In the genomic region with DNA sequence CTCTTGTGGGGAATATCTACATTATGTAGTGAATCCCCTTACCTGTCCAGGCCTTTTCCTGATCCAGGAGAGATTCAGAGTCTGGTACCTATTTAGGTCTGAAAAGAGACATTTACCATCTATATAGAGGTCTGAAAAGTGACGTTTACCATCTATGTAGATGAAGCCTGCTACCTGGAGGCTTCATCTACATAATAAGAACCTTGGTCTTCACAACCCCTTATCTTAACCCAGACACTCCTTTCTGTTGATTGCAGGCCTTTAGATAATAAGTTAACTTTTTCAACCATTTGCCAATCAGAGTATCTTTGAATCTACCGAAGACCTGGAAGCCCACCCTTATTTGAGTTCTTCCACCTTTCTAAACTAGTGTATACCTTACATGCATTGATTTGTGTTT, we compare ENCODE assay signal across 22 cellular contexts.
"Had no signal": no experiment of that assay in that cellular context is flagged by ENCODE, and none has a peak within 500 bp of the region (broad histone marks: within the 10 kb centered on the region; RNA-seq: fewer than 3 reads in every experiment).

No MANE protein-coding gene starts in this region.

- H3K9ac ChIP-seq: SK-N-SH had no signal

- ATAC-seq: activated naive CD4-positive, alpha-beta T cell treated with anti-CD3 and anti-CD28 coated beads, Interleukin-2, amount 50 U/mL, for 72 hours; activated T-helper 17 cell treated with anti-CD3 and anti-CD28 coated beads, Interleukin-2, amount 50 U/mL, for 72 hours; mucosa of descending colon; right lobe of liver; stimulated activated memory B cell treated with anti-CD40 and anti-IgM and Interleukin-4, amounts not matched to agents 10 μg/mL and 1 μg/mL and 100 μg/mL, for 72 hours; T-cell had no signal

- H3K27me3 ChIP-seq: colonic mucosa, foreskin keratinocyte, pancreas, right lobe of liver, testis had no signal

- H3K4me3 ChIP-seq: colonic mucosa, mucosa of descending colon, pancreas, right lobe of liver, testis had no signal

- DNase-seq: activated CD8-positive, alpha-beta memory T cell treated with anti-CD3 and anti-CD28 coated beads for 24 hours; activated CD8-positive, alpha-beta memory T cell treated with anti-CD3 and anti-CD28 coated beads, Interleukin-2, amount 50 U/mL, for 4 hours; activated T-cell treated with anti-CD3 and anti-CD28 coated beads, Interleukin-2, amount 50 U/mL, for 24 hours; colonic mucosa; erythroblast; foreskin keratinocyte; glutamatergic neuron; hippocampal formation; mucosa of descending colon; nephron progenitor cell; pancreas; right lobe of liver; SK-N-SH; small intestine; stimulated activated CD4-positive, alpha-beta T cell treated with anti-CD3 and anti-CD28 coated beads, Interleukin-15, amount 100 ng/mL, for 24 hours; T-cell; testis had no signal

- H3K27ac ChIP-seq: colonic mucosa, foreskin keratinocyte, right lobe of liver, testis had no signal

- H3K4me1 Mint-ChIP-seq: activated T-helper 17 cell treated with anti-CD3 and anti-CD28 coated beads, Interleukin-2, amount 50 U/mL, for 72 hours; memory B cell; stimulated activated memory B cell treated with anti-CD40 and anti-IgM and Interleukin-4, amounts not matched to agents 10 μg/mL and 1 μg/mL and 100 μg/mL, for 72 hours; T-cell had no signal

- H3K36me3 Mint-ChIP-seq: activated naive CD4-positive, alpha-beta T cell treated with anti-CD3 and anti-CD28 coated beads, Interleukin-2, amount 50 U/mL, for 72 hours; memory B cell had no signal

- H3K4me1 ChIP-seq: colonic mucosa, foreskin keratinocyte, testis had no signal

- H3K36me3 ChIP-seq: colonic mucosa had no signal

- H3K27me3 Mint-ChIP-seq: activated T-cell treated with anti-CD3 and anti-CD28 coated beads, Interleukin-2, amount 50 U/mL, for 24 hours; activated T-helper 17 cell treated with anti-CD3 and anti-CD28 coated beads, Interleukin-2, amount 50 U/mL, for 72 hours; stimulated activated memory B cell treated with anti-CD40 and anti-IgM and Interleukin-4, amounts not matched to agents 10 μg/mL and 1 μg/mL and 100 μg/mL, for 72 hours; T-cell had no signal

- H3K4me2 ChIP-seq: SK-N-SH had no signal

- H3K27ac Mint-ChIP-seq: activated naive CD4-positive, alpha-beta T cell treated with anti-CD3 and anti-CD28 coated beads, Interleukin-2, amount 50 U/mL, for 72 hours; activated T-cell treated with anti-CD3 and anti-CD28 coated beads, Interleukin-2, amount 50 U/mL, for 24 hours; activated T-helper 17 cell treated with anti-CD3 and anti-CD28 coated beads, Interleukin-2, amount 50 U/mL, for 72 hours; memory B cell; nephron progenitor cell; stimulated activated memory B cell treated with anti-CD40 and anti-IgM and Interleukin-4, amounts not matched to agents 10 μg/mL and 1 μg/mL and 100 μg/mL, for 72 hours; T-cell; T-helper 2 cell treated with Interferon-gamma antibody and Interleukin-4, amounts not matched to agents 5 μg/mL and 100 μg/mL, for 36 hours had no signal

- H3K4me3 Mint-ChIP-seq: activated T-cell treated with anti-CD3 and anti-CD28 coated beads, Interleukin-2, amount 50 U/mL, for 24 hours; activated T-helper 17 cell treated with anti-CD3 and anti-CD28 coated beads, Interleukin-2, amount 50 U/mL, for 72 hours; memory B cell; nephron progenitor cell; stimulated activated memory B cell treated with anti-CD40 and anti-IgM and Interleukin-4, amounts not matched to agents 10 μg/mL and 1 μg/mL and 100 μg/mL, for 72 hours; T-cell; T-helper 2 cell treated with Interferon-gamma antibody and Interleukin-4, amounts not matched to agents 5 μg/mL and 100 μg/mL, for 36 hours had no signal

- H3K9me3 Mint-ChIP-seq: activated naive CD4-positive, alpha-beta T cell treated with anti-CD3 and anti-CD28 coated beads, Interleukin-2, amount 50 U/mL, for 72 hours; activated T-cell treated with anti-CD3 and anti-CD28 coated beads, Interleukin-2, amount 50 U/mL, for 24 hours; activated T-helper 17 cell treated with anti-CD3 and anti-CD28 coated beads, Interleukin-2, amount 50 U/mL, for 72 hours; memory B cell; nephron progenitor cell; stimulated activated memory B cell treated with anti-CD40 and anti-IgM and Interleukin-4, amounts not matched to agents 10 μg/mL and 1 μg/mL and 100 μg/mL, for 72 hours; T-cell; T-helper 2 cell treated with Interferon-gamma antibody and Interleukin-4, amounts not matched to agents 5 μg/mL and 100 μg/mL, for 36 hours had no signal

- H3K9me3 ChIP-seq: colonic mucosa, mucosa of descending colon, pancreas, right lobe of liver, SK-N-SH, testis had no signal
